ENCODE assay signal across 26 cellular contexts in the genomic region with DNA sequence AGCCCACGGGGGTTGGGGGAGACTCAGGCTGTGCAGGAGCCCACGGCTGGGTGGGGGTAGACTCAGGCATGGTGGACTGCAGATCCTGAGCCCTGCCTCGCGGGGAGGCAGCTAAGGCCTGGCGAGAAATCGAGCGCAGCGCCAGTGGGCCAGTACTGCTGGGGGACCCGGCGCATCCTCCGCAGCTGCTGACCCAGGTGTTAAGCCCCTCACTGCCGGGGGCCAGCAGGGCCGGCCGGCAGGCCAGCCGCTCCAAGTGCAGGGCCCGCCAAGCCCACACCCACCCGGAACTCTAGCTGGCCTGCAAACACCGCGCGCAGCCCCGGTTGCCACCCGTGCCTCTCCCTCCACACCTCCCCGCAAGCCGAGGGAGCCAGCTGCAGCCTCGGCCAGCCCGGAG. TPM values are rescaled to one million over a fixed set of nuclear protein-coding genes. Genes with fewer than 3 reads are reported as not detected.
DNase-seq lines count a peak whose midpoint lies in the region; ATAC-seq, FAIRE-seq and TF ChIP-seq lines count a peak whose summit lies in the region.
"Had no signal": no experiment of that assay in that cellular context is flagged by ENCODE, and none has a peak within 500 bp of the region (broad histone marks: within the 10 kb centered on the region; RNA-seq: fewer than 3 reads in every experiment).

No MANE protein-coding gene starts in this region.

- H3K9ac ChIP-seq in kidney (ENCODE audit: low read length in 2 of 2) = no peak overlapping the region
- H3K9ac ChIP-seq: BLaER1 had no signal

- intact Hi-C loops in kidney (cut with DNase I) = no loop called here

- TF ChIP-seq CTCF in kidney (IDR thresholded peaks at IDR 0.05; ENCODE audit: borderline replicate concordance, extremely low read depth, insufficient read depth) = no peak

- no peaks in the 10 kb centered on the region for H3K4me1 ChIP-seq in kidney (ENCODE audit: control insufficient read depth in 1 of 2, insufficient read depth in 1 of 2, low read depth in 1 of 2, low read length in 2 of 2)
- H3K4me1 ChIP-seq: BE2C had no signal

- H3K4me1 Mint-ChIP-seq in stimulated activated naive CD8-positive, alpha-beta T cell treated with anti-CD3 and anti-CD28 coated beads, Interleukin-15, amount 100 ng/mL, for 72 hours = peaks cover 35% of the 10 kb centered on the region

- peaks cover 0 to 3% of the 10 kb centered on the region in 2 donors for H3K36me3 ChIP-seq in kidney (ENCODE audit: control insufficient read depth in 1 of 2, insufficient read depth in 2 of 2, low read length in 2 of 2)
- H3K36me3 ChIP-seq: BE2C had no signal

- FAIRE-seq in kidney (lab: Jason Lieb, UNC) = no peak
- FAIRE-seq: A204.1, G401.6, GM12878, GM12892, GM18507 had no signal

- in situ Hi-C loops in G401 (cut with HindIII; ENCODE audit: low sequenced_read_pairs) = no loop called here

- H3K27me3 Mint-ChIP-seq in stimulated activated naive CD8-positive, alpha-beta T cell treated with anti-CD3 and anti-CD28 coated beads, Interleukin-15, amount 100 ng/mL, for 72 hours = no peaks in the 10 kb centered on the region
- H3K27me3 Mint-ChIP-seq: CD4-positive, alpha-beta memory T cell; CD4-positive, CD25-positive, alpha-beta regulatory T cell had no signal

- peaks cover 9 to 14% of the 10 kb centered on the region in 2 donors for H3K9me3 Mint-ChIP-seq in stimulated activated naive CD8-positive, alpha-beta T cell treated with anti-CD3 and anti-CD28 coated beads, Interleukin-15, amount 100 ng/mL, for 72 hours
- H3K9me3 Mint-ChIP-seq: CD8-positive, alpha-beta memory T cell had no signal

- peak; percentile 28 for ATAC-seq in stimulated activated naive CD8-positive, alpha-beta T cell treated with anti-CD3 and anti-CD28 coated beads, Interleukin-15, amount 100 ng/mL, for 72 hours
- no peak for ATAC-seq in stimulated activated naive CD8-positive, alpha-beta T cell treated with anti-CD3 and anti-CD28 coated beads, Interleukin-15, Interleukin-2, amounts not matched to agents 100 U/mL and 50 U/mL, for 24 hours
- ATAC-seq: GM12878 had no signal

- no peak overlapping the region for H3K4me3 Mint-ChIP-seq in stimulated activated naive CD8-positive, alpha-beta T cell treated with anti-CD3 and anti-CD28 coated beads, Interleukin-15, amount 100 ng/mL, for 72 hours
- H3K4me3 Mint-ChIP-seq: CD14-positive monocyte had no signal

- H3K4me3 ChIP-seq in kidney (ENCODE audit: low read length in 2 of 2) = no peak overlapping the region
- H3K4me3 ChIP-seq: BLaER1, GM12878 had no signal

- H3K9me3 ChIP-seq in kidney (ENCODE audit: control insufficient read depth in 1 of 2, low read length in 2 of 2) = no peaks in the 10 kb centered on the region
- H3K9me3 ChIP-seq: BE2C had no signal

- no peak overlapping the region for H3K27ac ChIP-seq in kidney (ENCODE audit: low read depth in 2 of 2, low read length in 2 of 2)
- H3K27ac ChIP-seq: BLaER1 had no signal

- DNase-seq in stimulated activated naive CD8-positive, alpha-beta T cell treated with anti-CD3 and anti-CD28 coated beads, Interleukin-15, amount 100 ng/mL, for 72 hours = no peak
- no peak for DNase-seq in stimulated activated naive CD8-positive, alpha-beta T cell treated with anti-CD3 and anti-CD28 coated beads, Interleukin-15, Interleukin-2, amounts not matched to agents 100 U/mL and 50 U/mL, for 24 hours
- DNase-seq in kidney (peak; percentile 62), G401 (ENCODE audit: low spot score) (no peak), T-helper 2 cell (no peak)
- DNase-seq: 8988T; ACHN; BE2C; CD4-positive, alpha-beta memory T cell; CD4-positive, CD25-positive, alpha-beta regulatory T cell; CD8-positive, alpha-beta memory T cell; COR-L47; DMS 273 treated with DMSO at 0.1 percent for 48 hours; DMS153; DMS53; DMS79; DND-41; EL; GF-D8 had no signal

- H3K27ac Mint-ChIP-seq in stimulated activated naive CD8-positive, alpha-beta T cell treated with anti-CD3 and anti-CD28 coated beads, Interleukin-15, amount 100 ng/mL, for 72 hours = no peak overlapping the region
- H3K27ac Mint-ChIP-seq: CD4-positive, CD25-positive, alpha-beta regulatory T cell had no signal

RNA-seq across cellular contexts. Expression of a gene that starts 33.4 kb away (rescaled TPM):
- total RNA-seq in kidney = 11.2 TPM
- polyA plus RNA-seq in kidney (ENCODE audit: insufficient read depth, low read depth, low replicate concordance) = 1.2 TPM
- total RNA-seq in G401 (2014; rRNA removed; shearing (Covaris generic)) = 8.3 and 13.8 TPM in 2 replicates
